1 cellular context compared by ENCODE assay signal in genomic region chr11:113179181-113179701, GRCh38.
TF ChIP-seq lines count a peak whose summit lies in the region.

No MANE protein-coding gene starts in this region.

TF ChIP-seq in HepG2, 621 proteins besides CTCF, POLR2A, EP300 and RAD21:
- TF ChIP-seq, protein P1, sequence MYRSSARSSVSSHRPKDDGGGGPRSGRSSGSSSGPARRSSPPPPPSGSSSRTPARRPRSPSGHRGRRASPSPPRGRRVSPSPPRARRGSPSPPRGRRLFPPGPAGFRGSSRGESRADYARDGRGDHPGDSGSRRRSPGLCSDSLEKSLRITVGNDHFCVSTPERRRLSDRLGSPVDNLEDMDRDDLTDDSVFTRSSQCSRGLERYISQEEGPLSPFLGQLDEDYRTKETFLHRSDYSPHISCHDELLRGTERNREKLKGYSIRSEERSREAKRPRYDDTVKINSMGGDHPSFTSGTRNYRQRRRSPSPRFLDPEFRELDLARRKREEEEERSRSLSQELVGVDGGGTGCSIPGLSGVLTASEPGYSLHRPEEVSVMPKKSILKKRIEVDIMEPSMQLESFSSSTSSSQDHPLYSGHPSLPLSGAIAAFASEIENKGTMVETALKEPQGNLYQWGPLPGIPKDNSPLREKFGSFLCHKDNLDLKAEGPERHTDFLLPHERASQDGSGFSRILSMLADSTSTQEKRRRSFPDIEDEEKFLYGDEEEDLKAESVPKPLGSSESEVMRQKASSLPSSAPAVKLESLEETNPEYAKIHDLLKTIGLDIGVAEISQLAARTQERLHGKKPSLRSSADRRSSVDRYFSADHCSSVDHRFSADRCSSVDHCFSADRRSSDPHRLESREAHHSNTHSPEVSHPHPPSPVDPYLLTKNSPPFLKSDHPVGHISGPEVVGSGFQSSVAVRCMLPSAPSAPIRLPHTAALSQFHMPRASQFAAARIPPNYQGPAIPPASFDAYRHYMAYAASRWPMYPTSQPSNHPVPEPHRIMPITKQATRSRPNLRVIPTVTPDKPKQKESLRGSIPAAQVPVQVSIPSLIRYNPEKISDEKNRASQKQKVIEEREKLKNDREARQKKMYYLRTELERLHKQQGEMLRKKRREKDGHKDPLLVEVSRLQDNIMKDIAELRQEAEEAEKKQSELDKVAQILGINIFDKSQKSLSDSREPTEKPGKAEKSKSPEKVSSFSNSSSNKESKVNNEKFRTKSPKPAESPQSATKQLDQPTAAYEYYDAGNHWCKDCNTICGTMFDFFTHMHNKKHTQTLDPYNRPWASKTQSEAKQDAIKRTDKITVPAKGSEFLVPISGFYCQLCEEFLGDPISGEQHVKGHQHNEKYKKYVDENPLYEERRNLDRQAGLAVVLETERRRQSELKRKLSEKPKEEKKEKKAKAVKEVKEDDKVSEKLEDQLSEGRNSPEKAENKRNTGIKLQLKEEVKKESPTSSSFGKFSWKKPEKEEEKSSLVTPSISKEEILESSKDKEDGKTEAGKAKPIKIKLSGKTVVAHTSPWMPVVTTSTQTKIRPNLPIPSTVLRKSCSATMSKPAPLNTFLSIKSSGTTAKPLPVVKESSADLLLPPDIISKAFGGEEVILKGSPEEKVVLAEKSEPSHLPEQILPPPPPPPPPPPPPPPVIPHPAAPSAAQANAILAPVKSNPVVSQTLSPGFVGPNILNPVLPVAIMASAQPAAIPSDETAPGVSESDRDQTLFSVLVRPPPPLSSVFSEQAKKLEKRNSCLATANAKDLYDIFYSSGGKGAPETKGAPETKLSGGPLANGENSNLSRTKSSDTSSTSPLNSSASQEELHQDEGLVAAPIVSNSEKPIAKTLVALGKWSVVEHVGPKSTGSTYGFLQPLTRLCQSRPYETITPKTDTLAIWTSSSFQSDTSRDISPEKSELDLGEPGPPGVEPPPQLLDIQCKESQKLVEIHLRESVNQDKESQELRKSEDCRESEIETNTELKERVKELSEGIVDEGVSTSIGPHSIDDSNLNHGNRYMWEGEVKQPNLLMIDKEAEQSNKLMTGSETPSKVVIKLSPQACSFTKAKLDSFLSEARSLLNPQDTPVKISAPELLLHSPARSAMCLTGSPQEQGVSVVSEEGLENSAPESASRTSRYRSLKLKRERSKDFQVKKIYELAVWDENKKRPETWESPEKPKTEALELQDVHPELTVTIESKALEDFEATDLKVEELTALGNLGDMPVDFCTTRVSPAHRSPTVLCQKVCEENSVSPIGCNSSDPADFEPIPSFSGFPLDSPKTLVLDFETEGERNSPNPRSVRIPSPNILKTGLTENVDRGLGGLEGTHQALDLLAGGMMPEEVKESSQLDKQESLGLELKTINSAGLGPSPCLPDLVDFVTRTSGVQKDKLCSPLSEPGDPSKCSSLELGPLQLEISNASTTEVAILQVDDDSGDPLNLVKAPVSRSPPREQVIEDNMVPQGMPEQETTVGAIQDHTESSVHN (CRISPR knock-in tag; IDR thresholded peaks at IDR 0.05): no peak
- TF ChIP-seq GLI4 (CRISPR knock-in tag; IDR thresholded peaks at IDR 0.05; ENCODE audit: borderline replicate concordance): no peak
- TF ChIP-seq KDM1A (CRISPR knock-in tag; IDR thresholded peaks at IDR 0.05): no peak
- no peak for TF ChIP-seq MYC (CRISPR knock-in tag; IDR thresholded peaks at IDR 0.05; ENCODE audit: borderline replicate concordance)
- no peak for TF ChIP-seq NONO (IDR thresholded peaks at IDR 0.05)
- no peak for TF ChIP-seq NONO (CRISPR knock-in tag; conservative IDR thresholded peaks at IDR 0.05)
- TF ChIP-seq ZNF101 (CRISPR knock-in tag; IDR thresholded peaks at IDR 0.05; ENCODE audit: borderline replicate concordance, low read depth): no peak
- TF ChIP-seq ZNF282 (IDR thresholded peaks at IDR 0.05; ENCODE audit: partially characterized antibody): no peak
- TF ChIP-seq, protein P2, sequence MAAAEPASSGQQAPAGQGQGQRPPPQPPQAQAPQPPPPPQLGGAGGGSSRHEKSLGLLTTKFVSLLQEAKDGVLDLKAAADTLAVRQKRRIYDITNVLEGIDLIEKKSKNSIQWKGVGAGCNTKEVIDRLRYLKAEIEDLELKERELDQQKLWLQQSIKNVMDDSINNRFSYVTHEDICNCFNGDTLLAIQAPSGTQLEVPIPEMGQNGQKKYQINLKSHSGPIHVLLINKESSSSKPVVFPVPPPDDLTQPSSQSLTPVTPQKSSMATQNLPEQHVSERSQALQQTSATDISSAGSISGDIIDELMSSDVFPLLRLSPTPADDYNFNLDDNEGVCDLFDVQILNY (CRISPR knock-in tag; conservative IDR thresholded peaks at IDR 0.05): no peak
